In genomic region chr11:9568854-9569587, GRCh38 we compare ENCODE assay signal across 1 cellular context.
TF ChIP-seq lines count a peak whose summit lies in the region.

No MANE protein-coding gene starts in this region.

TF ChIP-seq in HepG2, 621 proteins besides CTCF, POLR2A, EP300 and RAD21 (continues in another document):
- TF ChIP-seq GLI4 (CRISPR knock-in tag; IDR thresholded peaks at IDR 0.05; ENCODE audit: borderline replicate concordance) = no peak
- peak; percentile 16; the same call in 1 of the 2 replicates for TF ChIP-seq ZNF143 (CRISPR knock-in tag; IDR thresholded peaks at IDR 0.05)
- TF ChIP-seq ZNF644 (CRISPR knock-in tag; IDR thresholded peaks at IDR 0.05; ENCODE audit: low read depth) = peak; percentile 25; the same call in 1 of the 2 replicates
- no peak for TF ChIP-seq TERF1 (CRISPR knock-in tag; IDR thresholded peaks at IDR 0.05)
- TF ChIP-seq ZNF232 (CRISPR knock-in tag; IDR thresholded peaks at IDR 0.05; ENCODE audit: borderline replicate concordance) = peak; percentile 76; the same call in 1 of the 2 replicates
- TF ChIP-seq THAP7 (CRISPR knock-in tag; IDR thresholded peaks at IDR 0.05) = 0 out of 2 replicates have a peak, but pooled peaks have one; percentile 38
- TF ChIP-seq, protein P1, sequence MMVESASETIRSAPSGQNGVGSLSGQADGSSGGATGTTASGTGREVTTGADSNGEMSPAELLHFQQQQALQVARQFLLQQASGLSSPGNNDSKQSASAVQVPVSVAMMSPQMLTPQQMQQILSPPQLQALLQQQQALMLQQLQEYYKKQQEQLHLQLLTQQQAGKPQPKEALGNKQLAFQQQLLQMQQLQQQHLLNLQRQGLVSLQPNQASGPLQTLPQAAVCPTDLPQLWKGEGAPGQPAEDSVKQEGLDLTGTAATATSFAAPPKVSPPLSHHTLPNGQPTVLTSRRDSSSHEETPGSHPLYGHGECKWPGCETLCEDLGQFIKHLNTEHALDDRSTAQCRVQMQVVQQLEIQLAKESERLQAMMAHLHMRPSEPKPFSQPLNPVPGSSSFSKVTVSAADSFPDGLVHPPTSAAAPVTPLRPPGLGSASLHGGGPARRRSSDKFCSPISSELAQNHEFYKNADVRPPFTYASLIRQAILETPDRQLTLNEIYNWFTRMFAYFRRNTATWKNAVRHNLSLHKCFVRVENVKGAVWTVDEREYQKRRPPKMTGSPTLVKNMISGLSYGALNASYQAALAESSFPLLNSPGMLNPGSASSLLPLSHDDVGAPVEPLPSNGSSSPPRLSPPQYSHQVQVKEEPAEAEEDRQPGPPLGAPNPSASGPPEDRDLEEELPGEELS (CRISPR knock-in tag; IDR thresholded peaks at IDR 0.05) = peak; percentile 97
- peak; percentile 75 for TF ChIP-seq NFIC (IDR thresholded peaks at IDR 0.05; ENCODE audit: low read length)
- TF ChIP-seq TCF7 (IDR thresholded peaks at IDR 0.05; ENCODE audit: low read depth) = peak; percentile 55
- TF ChIP-seq ZMYM3 (CRISPR knock-in tag; IDR thresholded peaks at IDR 0.05) = peak; percentile 94
- TF ChIP-seq, protein P2, sequence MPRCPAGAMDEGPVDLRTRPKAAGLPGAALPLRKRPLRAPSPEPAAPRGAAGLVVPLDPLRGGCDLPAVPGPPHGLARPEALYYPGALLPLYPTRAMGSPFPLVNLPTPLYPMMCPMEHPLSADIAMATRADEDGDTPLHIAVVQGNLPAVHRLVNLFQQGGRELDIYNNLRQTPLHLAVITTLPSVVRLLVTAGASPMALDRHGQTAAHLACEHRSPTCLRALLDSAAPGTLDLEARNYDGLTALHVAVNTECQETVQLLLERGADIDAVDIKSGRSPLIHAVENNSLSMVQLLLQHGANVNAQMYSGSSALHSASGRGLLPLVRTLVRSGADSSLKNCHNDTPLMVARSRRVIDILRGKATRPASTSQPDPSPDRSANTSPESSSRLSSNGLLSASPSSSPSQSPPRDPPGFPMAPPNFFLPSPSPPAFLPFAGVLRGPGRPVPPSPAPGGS (CRISPR knock-in tag; IDR thresholded peaks at IDR 0.05) = no peak
- peak; percentile 52; the same call in 1 of the 2 replicates for TF ChIP-seq ZNF142 (CRISPR knock-in tag; IDR thresholded peaks at IDR 0.05)
- peak; percentile 85 for TF ChIP-seq SOX5 (CRISPR knock-in tag; IDR thresholded peaks at IDR 0.05; ENCODE audit: borderline replicate concordance)
- no peak for TF ChIP-seq PLSCR1 (CRISPR knock-in tag; IDR thresholded peaks at IDR 0.05; ENCODE audit: borderline replicate concordance)
- TF ChIP-seq, protein P3, sequence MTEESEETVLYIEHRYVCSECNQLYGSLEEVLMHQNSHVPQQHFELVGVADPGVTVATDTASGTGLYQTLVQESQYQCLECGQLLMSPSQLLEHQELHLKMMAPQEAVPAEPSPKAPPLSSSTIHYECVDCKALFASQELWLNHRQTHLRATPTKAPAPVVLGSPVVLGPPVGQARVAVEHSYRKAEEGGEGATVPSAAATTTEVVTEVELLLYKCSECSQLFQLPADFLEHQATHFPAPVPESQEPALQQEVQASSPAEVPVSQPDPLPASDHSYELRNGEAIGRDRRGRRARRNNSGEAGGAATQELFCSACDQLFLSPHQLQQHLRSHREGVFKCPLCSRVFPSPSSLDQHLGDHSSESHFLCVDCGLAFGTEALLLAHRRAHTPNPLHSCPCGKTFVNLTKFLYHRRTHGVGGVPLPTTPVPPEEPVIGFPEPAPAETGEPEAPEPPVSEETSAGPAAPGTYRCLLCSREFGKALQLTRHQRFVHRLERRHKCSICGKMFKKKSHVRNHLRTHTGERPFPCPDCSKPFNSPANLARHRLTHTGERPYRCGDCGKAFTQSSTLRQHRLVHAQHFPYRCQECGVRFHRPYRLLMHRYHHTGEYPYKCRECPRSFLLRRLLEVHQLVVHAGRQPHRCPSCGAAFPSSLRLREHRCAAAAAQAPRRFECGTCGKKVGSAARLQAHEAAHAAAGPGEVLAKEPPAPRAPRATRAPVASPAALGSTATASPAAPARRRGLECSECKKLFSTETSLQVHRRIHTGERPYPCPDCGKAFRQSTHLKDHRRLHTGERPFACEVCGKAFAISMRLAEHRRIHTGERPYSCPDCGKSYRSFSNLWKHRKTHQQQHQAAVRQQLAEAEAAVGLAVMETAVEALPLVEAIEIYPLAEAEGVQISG (CRISPR knock-in tag; IDR thresholded peaks at IDR 0.05) = peak; percentile 81
- no peak for TF ChIP-seq ZNF530 (CRISPR knock-in tag; IDR thresholded peaks at IDR 0.05; ENCODE audit: low read depth)
- TF ChIP-seq HDAC6 (IDR thresholded peaks at IDR 0.05; ENCODE audit: low read depth, low read length) = 0 out of 2 replicates have a peak, but pooled peaks have one; percentile 36
- 0 out of 2 replicates have a peak, but pooled peaks have one; percentile 20 for TF ChIP-seq ZNF513 (CRISPR knock-in tag; conservative IDR thresholded peaks at IDR 0.05)
- peak; percentile 47; the same call in 1 of the 2 replicates for TF ChIP-seq SP5 (CRISPR knock-in tag; IDR thresholded peaks at IDR 0.05; ENCODE audit: borderline replicate concordance, low read depth)
- peak; percentile 75 for TF ChIP-seq POGZ (CRISPR knock-in tag; IDR thresholded peaks at IDR 0.05)
- peak; percentile 95 for TF ChIP-seq BRD4 (CRISPR knock-in tag; IDR thresholded peaks at IDR 0.05)
- peak; percentile 36; the same call in 1 of the 2 replicates for TF ChIP-seq ZNF430 (CRISPR knock-in tag; IDR thresholded peaks at IDR 0.05)
- peak; percentile 85 for TF ChIP-seq SKIL (CRISPR knock-in tag; IDR thresholded peaks at IDR 0.05; ENCODE audit: borderline replicate concordance)
- TF ChIP-seq ZNF256 (CRISPR knock-in tag; conservative IDR thresholded peaks at IDR 0.05) = no peak
- peak; percentile 86 for TF ChIP-seq HDAC2 (CRISPR knock-in tag; IDR thresholded peaks at IDR 0.05)
- TF ChIP-seq KLF9 (CRISPR knock-in tag; IDR thresholded peaks at IDR 0.05; ENCODE audit: low read depth) = no peak
- TF ChIP-seq ZNF703 (CRISPR knock-in tag; IDR thresholded peaks at IDR 0.05; ENCODE audit: borderline replicate concordance) = 0 out of 2 replicates have a peak, but pooled peaks have one; percentile 40
- TF ChIP-seq ZHX1 (CRISPR knock-in tag; IDR thresholded peaks at IDR 0.05; ENCODE audit: low read depth) = no peak
- TF ChIP-seq ZNF441 (CRISPR knock-in tag; IDR thresholded peaks at IDR 0.05; ENCODE audit: borderline replicate concordance) = peak; percentile 66
- TF ChIP-seq HDAC1 (CRISPR knock-in tag; IDR thresholded peaks at IDR 0.05) = peak; percentile 91
- TF ChIP-seq HHEX (CRISPR knock-in tag; IDR thresholded peaks at IDR 0.05) = 0 out of 2 replicates have a peak, but pooled peaks have one; percentile 25
- 0 out of 2 replicates have a peak, but pooled peaks have one; percentile 46 for TF ChIP-seq SNAPC2 (CRISPR knock-in tag; IDR thresholded peaks at IDR 0.05)
- peak; percentile 32; the same call in 1 of the 2 replicates for TF ChIP-seq JUNB (CRISPR knock-in tag; IDR thresholded peaks at IDR 0.05; ENCODE audit: borderline replicate concordance)
- 0 out of 2 replicates have a peak, but pooled peaks have one; percentile 22 for TF ChIP-seq NFYB (CRISPR knock-in tag; IDR thresholded peaks at IDR 0.05)
- peak; percentile 95 for TF ChIP-seq FOXO1 (CRISPR knock-in tag; IDR thresholded peaks at IDR 0.05)
